Comparison of ENCODE assay signal across 8 cellular contexts in genomic region chr4:118969359-118969758, GRCh38.
DNase-seq lines count a peak whose midpoint lies in the region; ATAC-seq lines count a peak whose summit lies in the region.

No MANE protein-coding gene starts in this region.

- H3K36me3 ChIP-seq in Karpas-422 (ENCODE audit: insufficient read depth, low read length), result no peaks in the 10 kb centered on the region

- H3K9me3 Mint-ChIP-seq in natural killer cell treated with Interleukin-12 subunit alpha and Interleukin-12 subunit beta and Interleukin-15 and Interleukin-18, amount 100 ng/mL, for 72 hours, result no peaks in the 10 kb centered on the region
- H3K9me3 Mint-ChIP-seq in stimulated activated memory B cell treated with anti-CD40 and anti-IgM and Interleukin-4, amounts not matched to agents 10 μg/mL and 1 μg/mL and 100 μg/mL, for 72 hours, result no peaks in the 10 kb centered on the region

- H3K4me3 ChIP-seq in Karpas-422 (ENCODE audit: low read length), result no peak overlapping the region

- H2AFZ ChIP-seq in Karpas-422 (ENCODE audit: low read length), result no peak overlapping the region

- H3K27me3 ChIP-seq in Karpas-422 (ENCODE audit: low read length), result no peaks in the 10 kb centered on the region

- in situ Hi-C loops in Caki2 (cut with HindIII; ENCODE audit: low pct_unique_long_range_greater_than_20kb, low sequenced_read_pairs), result no loop called here

- peaks cover 7% of the 10 kb centered on the region for H3K4me1 ChIP-seq in Karpas-422 (ENCODE audit: low read length)

- H3K36me3 Mint-ChIP-seq in natural killer cell treated with Interleukin-12 subunit alpha and Interleukin-12 subunit beta and Interleukin-15 and Interleukin-18, amount 100 ng/mL, for 72 hours, result no peaks in the 10 kb centered on the region
- peaks cover 6% of the 10 kb centered on the region for H3K36me3 Mint-ChIP-seq in stimulated activated memory B cell treated with anti-CD40 and anti-IgM and Interleukin-4, amounts not matched to agents 10 μg/mL and 1 μg/mL and 100 μg/mL, for 72 hours

- H4K20me1 ChIP-seq in Karpas-422 (ENCODE audit: insufficient read depth, low read depth, low read length), result no peaks in the 10 kb centered on the region

- intact Hi-C loops in sciatic nerve (cut with DNase I), result no loop called here

- no peaks in the 10 kb centered on the region for H3K9me2 ChIP-seq in Karpas-422 (replicated peaks; ENCODE audit: insufficient read depth, low read length)

- H3K9me3 ChIP-seq in Karpas-422 (ENCODE audit: low read length), result no peaks in the 10 kb centered on the region

- no peak overlapping the region for H3K4me3 Mint-ChIP-seq in natural killer cell treated with Interleukin-12 subunit alpha and Interleukin-12 subunit beta and Interleukin-15 and Interleukin-18, amount 100 ng/mL, for 72 hours
- H3K4me3 Mint-ChIP-seq in stimulated activated memory B cell treated with anti-CD40 and anti-IgM and Interleukin-4, amounts not matched to agents 10 μg/mL and 1 μg/mL and 100 μg/mL, for 72 hours, result no peak overlapping the region

- no peaks in the 10 kb centered on the region for H3K79me2 ChIP-seq in Karpas-422 (ENCODE audit: low read length)

- H3K4me1 Mint-ChIP-seq in natural killer cell treated with Interleukin-12 subunit alpha and Interleukin-12 subunit beta and Interleukin-15 and Interleukin-18, amount 100 ng/mL, for 72 hours (ENCODE audit: low read depth in 2 of 2), result peaks cover 6 to 9% of the 10 kb centered on the region in 2 donors
- peaks cover 18% of the 10 kb centered on the region for H3K4me1 Mint-ChIP-seq in stimulated activated memory B cell treated with anti-CD40 and anti-IgM and Interleukin-4, amounts not matched to agents 10 μg/mL and 1 μg/mL and 100 μg/mL, for 72 hours

- no peak overlapping the region for H3K9ac ChIP-seq in Karpas-422 (ENCODE audit: low read length)

- ATAC-seq in sciatic nerve (peak; percentile 89), HG03571 (IDR thresholded peaks at IDR 0.05; ENCODE audit: unreplicated experiment) (no peak)
- no peak for ATAC-seq in natural killer cell treated with Interleukin-12 subunit alpha and Interleukin-12 subunit beta and Interleukin-15 and Interleukin-18, amount 100 ng/mL, for 72 hours
- no peak for ATAC-seq in stimulated activated memory B cell treated with anti-CD40 and anti-IgM and Interleukin-4, amounts not matched to agents 10 μg/mL and 1 μg/mL and 100 μg/mL, for 72 hours

- H3K27me3 Mint-ChIP-seq in natural killer cell treated with Interleukin-12 subunit alpha and Interleukin-12 subunit beta and Interleukin-15 and Interleukin-18, amount 100 ng/mL, for 72 hours, result no peaks in the 10 kb centered on the region
- no peaks in the 10 kb centered on the region for H3K27me3 Mint-ChIP-seq in stimulated activated memory B cell treated with anti-CD40 and anti-IgM and Interleukin-4, amounts not matched to agents 10 μg/mL and 1 μg/mL and 100 μg/mL, for 72 hours

- no peak overlapping the region for H3K27ac Mint-ChIP-seq in natural killer cell treated with Interleukin-12 subunit alpha and Interleukin-12 subunit beta and Interleukin-15 and Interleukin-18, amount 100 ng/mL, for 72 hours
- no peak overlapping the region for H3K27ac Mint-ChIP-seq in stimulated activated memory B cell treated with anti-CD40 and anti-IgM and Interleukin-4, amounts not matched to agents 10 μg/mL and 1 μg/mL and 100 μg/mL, for 72 hours

- no peak overlapping the region for H3K4me2 ChIP-seq in Karpas-422 (ENCODE audit: low read depth, low read length, poor library complexity, severe bottlenecking)

- H3K27ac ChIP-seq in Karpas-422 (ENCODE audit: low read length), result no peak overlapping the region

- DNase-seq in Caki2 (ENCODE audit: low read depth), result peak; percentile 55
- DNase-seq in Karpas-422, result peak; percentile 64
- peak; percentile 48 for DNase-seq in SW480 (ENCODE audit: low spot score)
- peak; percentile 30 for DNase-seq in globus pallidus (ENCODE audit: low spot score)
- DNase-seq in sciatic nerve (ENCODE audit: low spot score), result peak; percentile 72
- no peak for DNase-seq in natural killer cell treated with Interleukin-12 subunit alpha and Interleukin-12 subunit beta and Interleukin-15 and Interleukin-18, amount 100 ng/mL, for 72 hours (ENCODE audit: low spot score)
